1 cellular context compared by ENCODE assay signal in genomic region chr5:15674716-15675115, GRCh38.
A peak's percentile ranks its signal among the peaks of the same experiment; 100 is the strongest.
TF ChIP-seq lines count a peak whose summit lies in the region.

No MANE protein-coding gene starts in this region.

TF ChIP-seq in SK-N-SH treated with all-trans-retinoic acid at 6 μM for 48 hours, 23 proteins besides CTCF, POLR2A, EP300 and RAD21 (continued from another document):
- TF ChIP-seq TSHZ2 (CRISPR knock-in tag; IDR thresholded peaks at IDR 0.05) (peak; percentile 45; the same call in 1 of the 2 replicates), PPARA (CRISPR knock-in tag; IDR thresholded peaks at IDR 0.05; ENCODE audit: borderline replicate concordance) (no peak), ZFP30 (CRISPR knock-in tag; IDR thresholded peaks at IDR 0.05) (no peak), TCF4 (CRISPR knock-in tag; IDR thresholded peaks at IDR 0.05; ENCODE audit: borderline replicate concordance) (no peak), TOX (CRISPR knock-in tag; IDR thresholded peaks at IDR 0.05; ENCODE audit: borderline replicate concordance) (no peak), ZFP3 (CRISPR knock-in tag; IDR thresholded peaks at IDR 0.05) (no peak), ZC3H10 (CRISPR knock-in tag; IDR thresholded peaks at IDR 0.05) (no peak), CSDC2 (CRISPR knock-in tag; IDR thresholded peaks at IDR 0.05) (no peak), ARNTL (CRISPR knock-in tag; IDR thresholded peaks at IDR 0.05; ENCODE audit: borderline replicate concordance, low read depth) (no peak), CREB5 (CRISPR knock-in tag; IDR thresholded peaks at IDR 0.05; ENCODE audit: low read depth) (no peak)
- TF ChIP-seq, protein P1, sequence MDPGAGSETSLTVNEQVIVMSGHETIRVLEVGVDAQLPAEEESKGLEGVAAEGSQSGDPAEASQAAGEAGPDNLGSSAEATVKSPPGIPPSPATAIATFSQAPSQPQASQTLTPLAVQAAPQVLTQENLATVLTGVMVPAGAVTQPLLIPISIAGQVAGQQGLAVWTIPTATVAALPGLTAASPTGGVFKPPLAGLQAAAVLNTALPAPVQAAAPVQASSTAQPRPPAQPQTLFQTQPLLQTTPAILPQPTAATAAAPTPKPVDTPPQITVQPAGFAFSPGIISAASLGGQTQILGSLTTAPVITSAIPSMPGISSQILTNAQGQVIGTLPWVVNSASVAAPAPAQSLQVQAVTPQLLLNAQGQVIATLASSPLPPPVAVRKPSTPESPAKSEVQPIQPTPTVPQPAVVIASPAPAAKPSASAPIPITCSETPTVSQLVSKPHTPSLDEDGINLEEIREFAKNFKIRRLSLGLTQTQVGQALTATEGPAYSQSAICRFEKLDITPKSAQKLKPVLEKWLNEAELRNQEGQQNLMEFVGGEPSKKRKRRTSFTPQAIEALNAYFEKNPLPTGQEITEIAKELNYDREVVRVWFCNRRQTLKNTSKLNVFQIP (CRISPR knock-in tag; IDR thresholded peaks at IDR 0.05; ENCODE audit: borderline replicate concordance, low read depth): no peak
- TF ChIP-seq, protein P2, sequence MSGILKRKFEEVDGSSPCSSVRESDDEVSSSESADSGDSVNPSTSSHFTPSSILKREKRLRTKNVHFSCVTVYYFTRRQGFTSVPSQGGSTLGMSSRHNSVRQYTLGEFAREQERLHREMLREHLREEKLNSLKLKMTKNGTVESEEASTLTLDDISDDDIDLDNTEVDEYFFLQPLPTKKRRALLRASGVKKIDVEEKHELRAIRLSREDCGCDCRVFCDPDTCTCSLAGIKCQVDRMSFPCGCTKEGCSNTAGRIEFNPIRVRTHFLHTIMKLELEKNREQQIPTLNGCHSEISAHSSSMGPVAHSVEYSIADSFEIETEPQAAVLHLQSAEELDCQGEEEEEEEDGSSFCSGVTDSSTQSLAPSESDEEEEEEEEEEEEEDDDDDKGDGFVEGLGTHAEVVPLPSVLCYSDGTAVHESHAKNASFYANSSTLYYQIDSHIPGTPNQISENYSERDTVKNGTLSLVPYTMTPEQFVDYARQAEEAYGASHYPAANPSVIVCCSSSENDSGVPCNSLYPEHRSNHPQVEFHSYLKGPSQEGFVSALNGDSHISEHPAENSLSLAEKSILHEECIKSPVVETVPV (CRISPR knock-in tag; IDR thresholded peaks at IDR 0.05): no peak
